In genomic region chr18:28115149-28115550, GRCh38 we compare ENCODE assay signal across 11 cellular contexts.
DNase-seq lines count a peak whose midpoint lies in the region; TF ChIP-seq lines count a peak whose summit lies in the region.
"Had no signal": no experiment of that assay in that cellular context is flagged by ENCODE, and none has a peak within 500 bp of the region (broad histone marks: within the 10 kb centered on the region; RNA-seq: fewer than 3 reads in every experiment).

No MANE protein-coding gene starts in this region.

- H3K36me3 ChIP-seq in cardiac muscle cell (no peaks in the 10 kb centered on the region), right atrium auricular region (no peaks in the 10 kb centered on the region)

- H3K4me1 ChIP-seq in cardiac muscle cell (ENCODE audit: low read depth): peaks cover 99% of the 10 kb centered on the region
- H3K4me1 ChIP-seq in right atrium auricular region: peaks cover 0 to 33% of the 10 kb centered on the region in 2 donors

- H3K27me3 ChIP-seq in cardiac muscle cell: no peaks in the 10 kb centered on the region
- no peaks in the 10 kb centered on the region for H3K27me3 ChIP-seq in right atrium auricular region

- H3K9me3 ChIP-seq in cardiac muscle cell (ENCODE audit: low read depth): no peaks in the 10 kb centered on the region
- no peaks in the 10 kb centered on the region for H3K9me3 ChIP-seq in right atrium auricular region

- H3K4me3 ChIP-seq in cardiac muscle cell (no peak overlapping the region), right atrium auricular region (no peak overlapping the region), WI38 (ENCODE audit: low read depth, low read length) (peak overlapping the region; percentile 34)

- peak overlapping the region; percentile 96 for H3K27ac ChIP-seq in cardiac muscle cell
- H3K27ac ChIP-seq in right atrium auricular region: peak overlapping the region in 1 of 2 donors; percentile 87

- TF ChIP-seq CTCF in cardiac muscle cell (IDR thresholded peaks at IDR 0.05; ENCODE audit: low read depth, low read length): no peak
- no peak for TF ChIP-seq CTCF in right atrium auricular region (IDR thresholded peaks at IDR 0.05)
- no peak for TF ChIP-seq CTCF in WI38 (IDR thresholded peaks at IDR 0.05; ENCODE audit: low read depth, low read length)

- DNase-seq in cardiac muscle cell (ENCODE audit: low read depth in 1 of 2, low spot score in 1 of 2): peak in 1 of 2 donors; percentile 82
- no peak for DNase-seq in right atrium auricular region (ENCODE audit: low spot score)
- peak; percentile 46 for DNase-seq in foreskin melanocyte
- DNase-seq in stromal cell of bone marrow (ENCODE audit: low read depth): peak; percentile 77
- DNase-seq in NCI-H1436 (lab: John Stamatoyannopoulos, UW): no peak
- no peak for DNase-seq in NCI-H187 (lab: John Stamatoyannopoulos, UW)
- DNase-seq in GF-D8 (lab: John Stamatoyannopoulos, UW): no peak
- DNase-seq: 8988T; activated CD8-positive, alpha-beta memory T cell treated with anti-CD3 and anti-CD28 coated beads, Interleukin-2, amount 50 U/mL, for 4 hours; NCI-H2171 had no signal

Comparison
In these comparisons a context has a peak if more than half of its experiments do, and no peak if none do; other contexts are left out.
1. DNase-seq: peak in foreskin melanocyte (single experiment) and stromal cell of bone marrow (single experiment); none in right atrium auricular region (single experiment), NCI-H1436 (single experiment), NCI-H187 (0 of 2) and GF-D8 (single experiment).